8 cellular contexts compared by ENCODE assay signal in genomic region chr1:38000529-38001453, GRCh38. TPM values are rescaled to one million over a fixed set of nuclear protein-coding genes. Genes with fewer than 3 reads are reported as not detected.
DNase-seq lines count a peak whose midpoint lies in the region; ATAC-seq, FAIRE-seq and TF ChIP-seq lines count a peak whose summit lies in the region.

No MANE protein-coding gene starts in this region.

- peaks cover 71% of the 10 kb centered on the region for H3K4me1 Mint-ChIP-seq in endothelial cell (ENCODE audit: unreplicated experiment)

- H3K36me3 ChIP-seq in BLaER1 treated with 17β-estradiol and CSF1 and Interleukin-3, amounts not matched to agents 10 nM and 100 nM, result peaks cover 21 to 32% (median 31%) of the 10 kb centered on the region in 11 experiments
- peaks cover 16 to 28% of the 10 kb centered on the region in 2 donors for H3K36me3 ChIP-seq in muscle layer of duodenum (ENCODE audit: control insufficient read depth in 1 of 2, insufficient read depth in 2 of 2, low read length in 2 of 2)

- H3K4me1 ChIP-seq in BLaER1 treated with 17β-estradiol and CSF1 and Interleukin-3, amounts not matched to agents 10 nM and 100 nM, result peaks cover 61 to 91% (median 77%) of the 10 kb centered on the region in 10 experiments
- H3K4me1 ChIP-seq in muscle layer of duodenum (ENCODE audit: control insufficient read depth in 1 of 2, insufficient read depth in 2 of 2, low read length in 2 of 2), result peaks cover 27 to 66% of the 10 kb centered on the region in 2 donors

- H3K4me3 ChIP-seq in BLaER1 treated with 17β-estradiol and CSF1 and Interleukin-3, amounts not matched to agents 10 nM and 100 nM, result peak overlapping the region in 8 of 10 experiments; percentile 0 to 56 (median 40); a peak in 12 of 20 replicates
- peak overlapping the region; percentile 31 to 41 for H3K4me3 ChIP-seq in muscle layer of duodenum (ENCODE audit: low read depth in 1 of 2, low read length in 2 of 2)

- peak overlapping the region; percentile 87 to 100 (median 98) for H3K4me2 ChIP-seq in BLaER1 treated with 17β-estradiol and CSF1 and Interleukin-3, amounts not matched to agents 10 nM and 100 nM

- H3K27ac ChIP-seq in BLaER1 treated with 17β-estradiol and CSF1 and Interleukin-3, amounts not matched to agents 10 nM and 100 nM, result peak overlapping the region; percentile 75 to 93 (median 87)
- peak overlapping the region; percentile 95 for H3K27ac ChIP-seq in muscle layer of duodenum (ENCODE audit: low read length)

- DNase-seq in RCC 7860 (ENCODE audit: low spot score) (peak; percentile 22), endothelial cell (ENCODE audit: low spot score) (peak; percentile 51), GM12891 (ENCODE audit: insufficient read length, low spot score) (no peak), DMS 273 (lab: John Stamatoyannopoulos, UW; ENCODE audit: unreplicated experiment) (no peak), NCI-H1694 (lab: John Stamatoyannopoulos, UW) (no peak)

- TF ChIP-seq CTCF in endothelial cell (IDR thresholded peaks at IDR 0.05; ENCODE audit: unreplicated experiment), result no peak

- H3K9me3 Mint-ChIP-seq in endothelial cell (ENCODE audit: unreplicated experiment), result no peaks in the 10 kb centered on the region

- peaks cover 19% of the 10 kb centered on the region for H3K27me3 Mint-ChIP-seq in endothelial cell (ENCODE audit: unreplicated experiment)

- peak overlapping the region; percentile 66 to 80 (median 75) for H3K9ac ChIP-seq in BLaER1 treated with 17β-estradiol and CSF1 and Interleukin-3, amounts not matched to agents 10 nM and 100 nM

- FAIRE-seq in RCC 7860 (lab: Jason Lieb, UNC), result no peak
- FAIRE-seq in GM12891 (lab: Jason Lieb, UNC), result no peak

- H3K4me3 Mint-ChIP-seq in endothelial cell (ENCODE audit: unreplicated experiment), result peak overlapping the region; percentile 86

- no peak for ATAC-seq in HG03571 (IDR thresholded peaks at IDR 0.05; ENCODE audit: unreplicated experiment)

- peaks cover 36% of the 10 kb centered on the region for H3K36me3 Mint-ChIP-seq in endothelial cell (ENCODE audit: low read depth, unreplicated experiment)

- no peak for TF ChIP-seq POLR2A in GM12891 (IDR thresholded peaks at IDR 0.05; ENCODE audit: low read depth, low read length)

- H3K27me3 ChIP-seq in BLaER1 treated with 17β-estradiol and CSF1 and Interleukin-3, amounts not matched to agents 10 nM and 100 nM, result no peaks in the 10 kb centered on the region
- no peaks in the 10 kb centered on the region for H3K27me3 ChIP-seq in muscle layer of duodenum (ENCODE audit: low read depth, low read length)

- peaks cover 0 to 40% (median 4%) of the 10 kb centered on the region in 11 experiments; a peak in 6 of 22 replicates for H4K20me1 ChIP-seq in BLaER1 treated with 17β-estradiol and CSF1 and Interleukin-3, amounts not matched to agents 10 nM and 100 nM

- peak overlapping the region; percentile 100 for H3K27ac Mint-ChIP-seq in endothelial cell (ENCODE audit: unreplicated experiment)

- no peaks in the 10 kb centered on the region for H3K9me3 ChIP-seq in BLaER1 treated with 17β-estradiol and CSF1 and Interleukin-3, amounts not matched to agents 10 nM and 100 nM (replicated peaks in 1 of 11)
- H3K9me3 ChIP-seq in muscle layer of duodenum (ENCODE audit: control insufficient read depth in 1 of 2, low read length in 2 of 2), result no peaks in the 10 kb centered on the region

TF ChIP-seq in GM12891, 5 proteins besides CTCF, POLR2A, EP300 and RAD21:
- TF ChIP-seq POLR2AphosphoS5 (IDR thresholded peaks at IDR 0.05; ENCODE audit: low read depth, low read length) (no peak), TAF1 (IDR thresholded peaks at IDR 0.05; ENCODE audit: low read depth, low read length) (no peak), SPI1 (IDR thresholded peaks at IDR 0.05; ENCODE audit: low read depth, low read length) (no peak), PAX5 (IDR thresholded peaks at IDR 0.05; ENCODE audit: insufficient read depth, low read length, severe bottlenecking) (no peak), POU2F2 (IDR thresholded peaks at IDR 0.05; ENCODE audit: low read depth, low read length) (no peak)

RNA-seq across cellular contexts. Expression of gene FHL3, which starts 4.5 kb away (rescaled TPM):
- total RNA-seq in endothelial cell (ENCODE audit: unreplicated experiment), result 142 TPM
- polyA plus RNA-seq in GM12891 (2012; ENCODE audit: low read depth, missing spikeins), result 13.2 TPM

RNA-seq across cellular contexts. Expression of gene SF3A3, which starts 11.0 kb away (rescaled TPM):
- total RNA-seq in endothelial cell (ENCODE audit: unreplicated experiment), result 59.2 TPM
- polyA plus RNA-seq in GM12891 (2012; ENCODE audit: low read depth, missing spikeins), result 58.8 TPM

RNA-seq across cellular contexts. Expression of gene UTP11, which starts 11.7 kb away (rescaled TPM):
- total RNA-seq in endothelial cell (ENCODE audit: unreplicated experiment), result 44.7 TPM
- polyA plus RNA-seq in GM12891 (2012; ENCODE audit: low read depth, missing spikeins), result 27.3 TPM

RNA-seq across cellular contexts. Expression of gene POU3F1, which starts 45.8 kb away (rescaled TPM):
- 1.2 TPM for total RNA-seq in endothelial cell (ENCODE audit: unreplicated experiment)
- 0.05 TPM for polyA plus RNA-seq in GM12891 (2012; ENCODE audit: low read depth, missing spikeins)

RNA-seq across cellular contexts. Expression of gene INPP5B, which starts 53.9 kb away (rescaled TPM):
- total RNA-seq in endothelial cell (ENCODE audit: unreplicated experiment), result 18.4 TPM
- polyA plus RNA-seq in GM12891 (2012; ENCODE audit: low read depth, missing spikeins), result 17.5 TPM

Comparison
In these comparisons a context has a peak if more than half of its experiments do, and no peak if none do; other contexts are left out.
1. DNase-seq: peak in RCC 7860 (single experiment) and endothelial cell (single experiment); none in GM12891 (single experiment), DMS 273 (single experiment) and NCI-H1694 (single experiment).